8 cellular contexts compared by ENCODE assay signal in genomic region chr4:38857354-38858096, GRCh38. TPM values are rescaled to one million over a fixed set of nuclear protein-coding genes. Genes with fewer than 3 reads are reported as not detected.
A peak's percentile ranks its signal among the peaks of the same experiment; 100 is the strongest.
DNase-seq lines count a peak whose midpoint lies in the region; ATAC-seq and TF ChIP-seq lines count a peak whose summit lies in the region.

No MANE protein-coding gene starts in this region.

- H3K4me1 Mint-ChIP-seq in chondrocyte (ENCODE audit: low read depth) (peaks cover 35% of the 10 kb centered on the region), type B pancreatic cell (ENCODE audit: unreplicated experiment) (peaks cover 20% of the 10 kb centered on the region)

- POLR2A ChIA-PET in SK-N-SH (lab: Yijun Ruan, JAX) = no interaction called here

- H3K4me1 ChIP-seq in ACC112 (ENCODE audit: control insufficient read depth, insufficient read depth, low read length, unreplicated experiment) (peaks cover 20% of the 10 kb centered on the region), SK-N-SH (ENCODE audit: control insufficient read depth in 1 of 2, insufficient read depth in 2 of 2, low read depth in 1 of 2, low read length in 1 of 2) (peaks cover 0 to 14% of the 10 kb centered on the region in 2 experiments), mesodermal cell (ENCODE audit: control insufficient read depth, insufficient read depth, low read length, poor library complexity, severe bottlenecking) (peaks cover 9% of the 10 kb centered on the region)

- H3K79me2 ChIP-seq in ACC112 (ENCODE audit: control insufficient read depth, insufficient read depth, low read length, unreplicated experiment) (no peaks in the 10 kb centered on the region), SK-N-SH (ENCODE audit: insufficient read depth) (no peaks in the 10 kb centered on the region)

- peak in 1 of 2 experiments; percentile 83; a peak in 2 of 4 replicates for TF ChIP-seq EP300 in SK-N-SH (IDR thresholded peaks at IDR 0.05; ENCODE audit: borderline replicate concordance in 1 of 2, low read depth in 1 of 2, low read length in 1 of 2)

- H3K9me2 ChIP-seq in SK-N-SH = no peaks in the 10 kb centered on the region

- ATAC-seq in GM18873 (IDR thresholded peaks at IDR 0.05; ENCODE audit: low FRiP score, unreplicated experiment) (peak; percentile 48), HG03196 (IDR thresholded peaks at IDR 0.05; ENCODE audit: unreplicated experiment) (peak; percentile 59)

- TF ChIP-seq RAD21 in SK-N-SH (IDR thresholded peaks at IDR 0.05; ENCODE audit: low read length) = no peak

- H3K9ac ChIP-seq in SK-N-SH = peak overlapping the region; percentile 44

- H3K9me3 ChIP-seq in SK-N-SH = peaks cover 11% of the 10 kb centered on the region
- H3K9me3 ChIP-seq in mesodermal cell (ENCODE audit: control insufficient read depth, low read length) = no peaks in the 10 kb centered on the region

- peak overlapping the region; percentile 83 for H3K27ac ChIP-seq in ACC112 (ENCODE audit: low read depth, low read length)
- peak overlapping the region; percentile 43 to 93; a peak in 3 of 4 replicates for H3K27ac ChIP-seq in SK-N-SH (ENCODE audit: low read depth in 2 of 2, low read length in 1 of 2)
- peak overlapping the region; percentile 92 for H3K27ac ChIP-seq in mesodermal cell (ENCODE audit: low read depth, low read length, severe bottlenecking)

- H3F3A ChIP-seq in SK-N-SH (replicated peaks; ENCODE audit: insufficient read depth) = peaks cover 19% of the 10 kb centered on the region

- H3K4me3 Mint-ChIP-seq in chondrocyte (ENCODE audit: unreplicated experiment) = peak overlapping the region; percentile 44
- no peak overlapping the region for H3K4me3 Mint-ChIP-seq in type B pancreatic cell

- DNase-seq in SK-N-SH (no peak), chondrocyte (ENCODE audit: low spot score) (no peak), type B pancreatic cell (ENCODE audit: extremely low spot score, unreplicated experiment) (no peak)
- DNase-seq in effector CD8-positive, alpha-beta T cell (lab: John Stamatoyannopoulos, UW) = no peak

- H3K9me3 Mint-ChIP-seq in chondrocyte (ENCODE audit: low read depth) (no peaks in the 10 kb centered on the region), type B pancreatic cell (no peaks in the 10 kb centered on the region)

- H3K36me3 ChIP-seq in ACC112 (ENCODE audit: insufficient read depth, low read length) (no peaks in the 10 kb centered on the region), SK-N-SH (replicated peaks in 1 of 2; ENCODE audit: control insufficient read depth in 1 of 2, insufficient read depth in 2 of 2, low read length in 1 of 2) (peaks cover 0 to 7% of the 10 kb centered on the region in 2 experiments), mesodermal cell (ENCODE audit: control insufficient read depth, insufficient read depth, low read length) (no peaks in the 10 kb centered on the region)

- H3K27ac Mint-ChIP-seq in chondrocyte (ENCODE audit: unreplicated experiment) (peak overlapping the region; percentile 94), type B pancreatic cell (peak overlapping the region; percentile 82)

- H3K27me3 Mint-ChIP-seq in chondrocyte (ENCODE audit: low read depth) = no peaks in the 10 kb centered on the region
- H3K27me3 Mint-ChIP-seq in type B pancreatic cell = peaks cover 8% of the 10 kb centered on the region

- H4K20me1 ChIP-seq in SK-N-SH (ENCODE audit: insufficient read depth) = no peaks in the 10 kb centered on the region

- peak overlapping the region; percentile 65 for H3K4me2 ChIP-seq in SK-N-SH

- H2AFZ ChIP-seq in ACC112 (ENCODE audit: low read length, unreplicated experiment) (peak overlapping the region; percentile 87), SK-N-SH (ENCODE audit: low read depth) (peak overlapping the region; percentile 64; the same call in 1 of the 2 replicates)

- peak overlapping the region; percentile 76 for H3K4me3 ChIP-seq in ACC112 (ENCODE audit: low read depth, low read length)
- peak overlapping the region in 1 of 2 experiments; percentile 39; a peak in 3 of 4 replicates for H3K4me3 ChIP-seq in SK-N-SH (ENCODE audit: low read depth in 2 of 2, low read length in 1 of 2)
- H3K4me3 ChIP-seq in mesodermal cell (ENCODE audit: extremely low read depth, insufficient read depth, low read length, poor library complexity, severe bottlenecking) = peak overlapping the region; percentile 12

- no peak for TF ChIP-seq CTCF in SK-N-SH (IDR thresholded peaks at IDR 0.05)
- TF ChIP-seq CTCF in chondrocyte (IDR thresholded peaks at IDR 0.05) = no peak
- no peak for TF ChIP-seq CTCF in type B pancreatic cell (conservative IDR thresholded peaks at IDR 0.05)

- no peaks in the 10 kb centered on the region for H3K36me3 Mint-ChIP-seq in chondrocyte (ENCODE audit: low read depth)
- H3K36me3 Mint-ChIP-seq in type B pancreatic cell = no peaks in the 10 kb centered on the region

- H3K27me3 ChIP-seq in ACC112 (ENCODE audit: insufficient read depth, low read length) = no peaks in the 10 kb centered on the region
- no peaks in the 10 kb centered on the region for H3K27me3 ChIP-seq in SK-N-SH (ENCODE audit: insufficient read depth)

- 4% methylated on average over 3 of the region's 3 CpGs for WGBS in SK-N-SH (ENCODE audit: low lambda C conversion rate)
- 63 to 66% methylated on average over 1 to 2 of the region's 3 CpGs for WGBS in mesodermal cell (ENCODE audit: insufficient coverage in 2 of 2), 2 experiments

- CTCF ChIA-PET in SK-N-SH (lab: Yijun Ruan, JAX) = interaction anchor here (0.7 to 1.6 kb wide), 6 partner anchors 13 to 501 kb away, joined by 3 read pairs; no protein-coding TSS in a partner anchor

TF ChIP-seq in SK-N-SH, 30 proteins besides CTCF, POLR2A, EP300 and RAD21:
- TF ChIP-seq NFIC (IDR thresholded peaks at IDR 0.05; ENCODE audit: borderline replicate concordance) (peak; percentile 57; the same call in 1 of the 2 replicates), MEF2A (IDR thresholded peaks at IDR 0.05; ENCODE audit: borderline replicate concordance, low read depth) (no peak; the same call in 1 of the 2 replicates), ELF1 (IDR thresholded peaks at IDR 0.05) (peak; percentile 66), TCF12 (IDR thresholded peaks at IDR 0.05) (peak; percentile 92), TAF1 (IDR thresholded peaks at IDR 0.05; ENCODE audit: borderline replicate concordance, low read depth, low read length) (peak; percentile 69), JUND (IDR thresholded peaks at IDR 0.05) (peak; percentile 93), MXI1 (IDR thresholded peaks at IDR 0.05; ENCODE audit: low read depth, low read length) (no peak), SMC3 (IDR thresholded peaks at IDR 0.05; ENCODE audit: low read depth, low read length) (no peak), FOSL2 (IDR thresholded peaks at IDR 0.05; ENCODE audit: borderline replicate concordance, low read depth) (peak; percentile 97), EZH2phosphoT487 (IDR thresholded peaks at IDR 0.05; ENCODE audit: borderline replicate concordance, low read depth) (no peak), RCOR1 (IDR thresholded peaks at IDR 0.05; ENCODE audit: low read length) (no peak), YY1 (IDR thresholded peaks at IDR 0.05; ENCODE audit: low read depth) (no peak), TEAD4 (IDR thresholded peaks at IDR 0.05; ENCODE audit: borderline replicate concordance, insufficient read depth) (0 out of 2 replicates have a peak, but pooled peaks have one; percentile 43), POLR2AphosphoS5 (IDR thresholded peaks at IDR 0.05; ENCODE audit: low read depth, low read length) (peak; percentile 71; the same call in 1 of the 2 replicates), GABPA (IDR thresholded peaks at IDR 0.05; ENCODE audit: low read depth) (peak; percentile 53), RXRA (IDR thresholded peaks at IDR 0.05; ENCODE audit: borderline replicate concordance, low read depth) (peak; percentile 35; the same call in 1 of the 2 replicates)
- TF ChIP-seq, protein P1, sequence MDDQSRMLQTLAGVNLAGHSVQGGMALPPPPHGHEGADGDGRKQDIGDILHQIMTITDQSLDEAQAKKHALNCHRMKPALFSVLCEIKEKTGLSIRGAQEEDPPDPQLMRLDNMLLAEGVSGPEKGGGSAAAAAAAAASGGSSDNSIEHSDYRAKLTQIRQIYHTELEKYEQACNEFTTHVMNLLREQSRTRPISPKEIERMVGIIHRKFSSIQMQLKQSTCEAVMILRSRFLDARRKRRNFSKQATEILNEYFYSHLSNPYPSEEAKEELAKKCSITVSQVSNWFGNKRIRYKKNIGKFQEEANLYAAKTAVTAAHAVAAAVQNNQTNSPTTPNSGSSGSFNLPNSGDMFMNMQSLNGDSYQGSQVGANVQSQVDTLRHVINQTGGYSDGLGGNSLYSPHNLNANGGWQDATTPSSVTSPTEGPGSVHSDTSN (IDR thresholded peaks at IDR 0.05) = peak; percentile 67
- TF ChIP-seq, protein P2, sequence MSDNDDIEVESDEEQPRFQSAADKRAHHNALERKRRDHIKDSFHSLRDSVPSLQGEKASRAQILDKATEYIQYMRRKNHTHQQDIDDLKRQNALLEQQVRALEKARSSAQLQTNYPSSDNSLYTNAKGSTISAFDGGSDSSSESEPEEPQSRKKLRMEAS (IDR thresholded peaks at IDR 0.05; ENCODE audit: low read depth) = 0 out of 2 replicates have a peak, but pooled peaks have one; percentile 41

RNA-seq across cellular contexts. Expression of gene TLR6, which starts 0.9 kb away (rescaled TPM):
- 0.10 and 0.19 TPM in 2 replicates for polyA plus RNA-seq in SK-N-SH (2012; rRNA removed)
- polyA plus RNA-seq in SK-N-SH (2012; cell fraction: cytosol; rRNA removed) = 0.13 and 0.14 TPM in 2 replicates
- polyA plus RNA-seq in SK-N-SH (2012; cell fraction: nucleus; rRNA removed) = 0.39 and 0.56 TPM in 2 replicates
- total RNA-seq in chondrocyte (2.0 to 2.9 TPM (median 2.6 TPM) in 3 replicates), type B pancreatic cell (ENCODE audit: low replicate concordance) (0.56 and 0.67 TPM in 2 replicates)
- polyA plus RNA-seq in mesodermal cell (2013, experiment 1 of 2) = 2.5 TPM
- polyA plus RNA-seq in mesodermal cell (2013, experiment 2 of 2) = 3.0 TPM

RNA-seq across cellular contexts. Expression of gene FAM114A1, which starts 10.1 kb away (rescaled TPM):
- 48.2 and 54.2 TPM in 2 replicates for polyA plus RNA-seq in SK-N-SH (2012; rRNA removed)
- 37.9 and 43.6 TPM in 2 replicates for polyA plus RNA-seq in SK-N-SH (2012; cell fraction: cytosol; rRNA removed)
- polyA plus RNA-seq in SK-N-SH (2012; cell fraction: nucleus; rRNA removed) = 36.8 and 41.4 TPM in 2 replicates
- 223 to 245 TPM (median 230 TPM) in 3 replicates for total RNA-seq in chondrocyte
- 114 TPM for polyA plus RNA-seq in mesodermal cell (2013, experiment 1 of 2)
- polyA plus RNA-seq in mesodermal cell (2013, experiment 2 of 2) = 104 TPM
- total RNA-seq in type B pancreatic cell (ENCODE audit: low replicate concordance) = 33.9 and 54.2 TPM in 2 replicates

RNA-seq across cellular contexts. Expression of gene TLR1, which starts 52.9 kb away (rescaled TPM):
- 0.03 TPM in 1 of 2 replicates, not detected in the other for polyA plus RNA-seq in SK-N-SH (2012; rRNA removed)
- polyA plus RNA-seq in SK-N-SH (2012; cell fraction: cytosol; rRNA removed) = 0.03 TPM in 1 of 2 replicates, not detected in the other
- polyA plus RNA-seq in SK-N-SH (2012; cell fraction: nucleus; rRNA removed) = 0.04 TPM in 1 of 2 replicates, not detected in the other
- total RNA-seq in chondrocyte = 0.15 to 1.1 TPM (median 0.38 TPM) in 3 replicates
- 0.59 TPM for polyA plus RNA-seq in mesodermal cell (2013, experiment 1 of 2)
- 0.86 TPM for polyA plus RNA-seq in mesodermal cell (2013, experiment 2 of 2)
- total RNA-seq in type B pancreatic cell (ENCODE audit: low replicate concordance) = 0.36 and 0.55 TPM in 2 replicates
